Comparison of ENCODE assay signal across 9 cellular contexts in the genomic region with DNA sequence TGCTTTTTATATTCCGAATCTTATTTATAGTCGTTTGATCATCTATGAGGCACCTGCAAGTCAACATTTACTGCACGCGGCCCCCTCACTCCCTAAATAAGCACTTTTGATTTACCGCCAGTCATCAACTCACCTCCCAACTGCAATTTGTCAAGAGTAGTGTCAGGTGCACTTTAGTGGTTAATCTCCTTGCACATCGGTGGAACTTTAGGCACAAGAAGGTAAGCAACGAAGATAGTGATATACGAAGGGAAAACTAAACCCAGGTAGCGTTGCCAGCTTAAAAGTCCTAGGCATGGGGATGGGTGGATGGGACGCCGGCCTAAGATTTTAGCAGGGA. TPM values are rescaled to one million over a fixed set of nuclear protein-coding genes. Genes with fewer than 3 reads are reported as not detected.
A peak's percentile ranks its signal among the peaks of the same experiment; 100 is the strongest.
DNase-seq lines count a peak whose midpoint lies in the region; ATAC-seq and TF ChIP-seq lines count a peak whose summit lies in the region.
"Had no signal": no experiment of that assay in that cellular context is flagged by ENCODE, and none has a peak within 500 bp of the region (broad histone marks: within the 10 kb centered on the region; RNA-seq: fewer than 3 reads in every experiment).

No MANE protein-coding gene starts in this region.

- no peaks in the 10 kb centered on the region for H3K36me3 Mint-ChIP-seq in activated T-cell treated with anti-CD3 and anti-CD28 coated beads, Interleukin-2, amount 50 U/mL, for 24 hours (ENCODE audit: low read depth)
- H3K36me3 Mint-ChIP-seq in memory B cell = no peaks in the 10 kb centered on the region

- H3K9me3 Mint-ChIP-seq in activated T-cell treated with anti-CD3 and anti-CD28 coated beads, Interleukin-2, amount 50 U/mL, for 24 hours = no peaks in the 10 kb centered on the region
- H3K9me3 Mint-ChIP-seq in memory B cell = no peaks in the 10 kb centered on the region

- H3K4me3 Mint-ChIP-seq in activated T-cell treated with anti-CD3 and anti-CD28 coated beads, Interleukin-2, amount 50 U/mL, for 24 hours = peak overlapping the region; percentile 23
- peak overlapping the region; percentile 75 for H3K4me3 Mint-ChIP-seq in memory B cell

- H3K27me3 ChIP-seq in thoracic aorta (replicated peaks; ENCODE audit: insufficient read depth) = no peaks in the 10 kb centered on the region
- H3K27me3 ChIP-seq: BLaER1 treated with 17β-estradiol and CSF1 and Interleukin-3, amounts not matched to agents 10 nM and 100 nM had no signal

- H3K27me3 Mint-ChIP-seq in activated T-cell treated with anti-CD3 and anti-CD28 coated beads, Interleukin-2, amount 50 U/mL, for 24 hours = peaks cover 37% of the 10 kb centered on the region
- H3K27me3 Mint-ChIP-seq in memory B cell = peaks cover 12% of the 10 kb centered on the region

- no peaks in the 10 kb centered on the region for H3K36me3 ChIP-seq in thoracic aorta
- H3K36me3 ChIP-seq: BLaER1 treated with 17β-estradiol and CSF1 and Interleukin-3, amounts not matched to agents 10 nM and 100 nM had no signal

- H3K4me3 ChIP-seq in choroid plexus epithelial cell (ENCODE audit: low read depth, low read length) = peak overlapping the region; percentile 56
- H3K4me3 ChIP-seq in thoracic aorta = peak overlapping the region; percentile 81
- H3K4me3 ChIP-seq: BLaER1 treated with 17β-estradiol and CSF1 and Interleukin-3, amounts not matched to agents 10 nM and 100 nM had no signal

- peaks cover 8% of the 10 kb centered on the region for H3K4me1 Mint-ChIP-seq in activated T-cell treated with anti-CD3 and anti-CD28 coated beads, Interleukin-2, amount 50 U/mL, for 24 hours (ENCODE audit: low read depth)
- H3K4me1 Mint-ChIP-seq in memory B cell = peaks cover 6% of the 10 kb centered on the region

- ATAC-seq in memory B cell (ENCODE audit: low read depth) (no peak), thoracic aorta (ENCODE audit: insufficient number of reproducible peaks, low FRiP score, low read depth) (no peak), omental fat pad (ENCODE audit: low FRiP score) (no peak)

- H3K9me3 ChIP-seq in thoracic aorta = no peaks in the 10 kb centered on the region

- peaks cover 11 to 62% of the 10 kb centered on the region in 2 donors for H3K4me1 ChIP-seq in thoracic aorta (ENCODE audit: control insufficient read depth in 1 of 2, low read depth in 2 of 2)

- no peak overlapping the region for H3K27ac Mint-ChIP-seq in activated T-cell treated with anti-CD3 and anti-CD28 coated beads, Interleukin-2, amount 50 U/mL, for 24 hours
- H3K27ac Mint-ChIP-seq in memory B cell = no peak overlapping the region

- H3K27ac ChIP-seq in thoracic aorta = peak overlapping the region; percentile 95
- H3K27ac ChIP-seq: BLaER1 treated with 17β-estradiol and CSF1 and Interleukin-3, amounts not matched to agents 10 nM and 100 nM had no signal

- no peak for TF ChIP-seq CTCF in choroid plexus epithelial cell (conservative IDR thresholded peaks at IDR 0.05; ENCODE audit: low read depth, low read length)
- TF ChIP-seq CTCF in thoracic aorta (IDR thresholded peaks at IDR 0.05) = no peak
- TF ChIP-seq CTCF in omental fat pad (IDR thresholded peaks at IDR 0.05) = no peak

- no peak for DNase-seq in activated T-cell treated with anti-CD3 and anti-CD28 coated beads, Interleukin-2, amount 50 U/mL, for 24 hours
- DNase-seq in activated T-cell treated with anti-CD3 and anti-CD28 coated beads, Interleukin-2, amount 50 U/mL, for 48 hours = no peak
- DNase-seq in choroid plexus epithelial cell (ENCODE audit: low read depth) = no peak
- no peak for DNase-seq in memory B cell (ENCODE audit: low spot score in 2 of 2)
- no peak for DNase-seq in thoracic aorta (ENCODE audit: low spot score)
- no peak for DNase-seq in ecto neural progenitor cell (ENCODE audit: low spot score)
- no peak for DNase-seq in germinal center (ENCODE audit: low spot score)
- no peak for DNase-seq in omental fat pad (ENCODE audit: low spot score)

RNA-seq across cellular contexts. Expression of a gene that starts 0.5 kb away (rescaled TPM):
- total RNA-seq in thoracic aorta = 10 to 100 TPM; 46.6 to 51.1 TPM
- 10 to 100 TPM in 2 of 4 donors, 1 to 10 TPM in 2; 7.6 to 18.1 (median 11.5) TPM for total RNA-seq in omental fat pad
